Comparison of ENCODE assay signal across 21 cellular contexts in the genomic region with DNA sequence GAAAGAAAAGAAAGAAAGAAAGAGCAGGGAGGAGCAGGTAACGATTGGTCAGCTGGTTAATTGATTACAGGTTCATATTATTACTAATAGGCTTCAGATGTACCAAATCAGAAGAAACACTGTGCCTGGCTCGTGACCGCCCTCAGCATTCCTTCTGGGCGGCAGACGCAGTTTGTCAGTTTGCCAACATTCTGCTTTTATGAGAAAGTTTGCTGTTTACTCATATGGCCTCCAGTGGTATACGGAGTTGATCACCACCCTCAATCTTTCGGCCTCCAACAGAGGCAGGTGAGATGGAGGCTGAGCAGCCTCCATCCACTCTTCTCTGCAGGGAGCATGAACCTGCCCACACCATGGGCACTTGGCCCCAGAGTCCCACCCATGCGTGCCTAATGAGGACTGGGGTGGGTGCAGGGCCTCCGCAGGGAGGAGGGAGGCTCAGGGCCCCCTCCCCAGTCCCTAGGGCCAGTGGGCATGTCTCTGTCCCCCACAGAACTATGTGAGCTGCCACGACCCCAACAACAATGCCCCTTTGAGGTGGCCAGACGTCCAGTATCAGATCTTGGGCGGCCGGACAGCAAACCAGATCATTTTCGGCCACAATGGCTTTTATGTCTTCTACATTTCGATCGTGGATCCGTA. TPM values are rescaled to one million over a fixed set of nuclear protein-coding genes. Genes with fewer than 3 reads are reported as not detected.
A peak's percentile ranks its signal among the peaks of the same experiment; 100 is the strongest.
DNase-seq lines count a peak whose midpoint lies in the region; ATAC-seq and TF ChIP-seq lines count a peak whose summit lies in the region.
"Had no signal": no experiment of that assay in that cellular context is flagged by ENCODE, and none has a peak within 500 bp of the region (broad histone marks: within the 10 kb centered on the region; RNA-seq: fewer than 3 reads in every experiment).

No MANE protein-coding gene starts in this region.

- H3K27me3 ChIP-seq in IMR-90 (ENCODE audit: control insufficient read depth, insufficient read depth, low read length) = no peaks in the 10 kb centered on the region
- H3K27me3 ChIP-seq in brain microvascular endothelial cell (replicated peaks) = no peaks in the 10 kb centered on the region
- no peaks in the 10 kb centered on the region for H3K27me3 ChIP-seq in lower lobe of right lung (ENCODE audit: low read depth)
- H3K27me3 ChIP-seq: heart left ventricle, SJSA1 had no signal

- H3K36me3 ChIP-seq in IMR-90 (ENCODE audit: control insufficient read depth, insufficient read depth, low read length) = no peaks in the 10 kb centered on the region
- H3K36me3 ChIP-seq in brain microvascular endothelial cell (replicated peaks) = no peaks in the 10 kb centered on the region
- no peaks in the 10 kb centered on the region for H3K36me3 ChIP-seq in lower lobe of right lung
- H3K36me3 ChIP-seq: heart left ventricle, SJSA1 had no signal

- no peak overlapping the region for H4K5ac ChIP-seq in IMR-90 (ENCODE audit: low read depth, low read length)

- peaks cover 10% of the 10 kb centered on the region for H3K27me3 Mint-ChIP-seq in stimulated activated naive CD8-positive, alpha-beta T cell treated with anti-CD3 and anti-CD28 coated beads, Interleukin-15, amount 100 ng/mL, for 72 hours
- H3K27me3 Mint-ChIP-seq: central memory CD8-positive, alpha-beta T cell had no signal

- H3K18ac ChIP-seq in IMR-90 (ENCODE audit: low read depth, low read length) = no peak overlapping the region

- CTCF ChIA-PET in IMR-90 (lab: Yijun Ruan, JAX) = no interaction called here

- POLR2A ChIA-PET in IMR-90 (lab: Charles Lee; ENCODE audit: unreplicated experiment) = no interaction called here

- H3K27ac Mint-ChIP-seq in stimulated activated naive CD8-positive, alpha-beta T cell treated with anti-CD3 and anti-CD28 coated beads, Interleukin-15, amount 100 ng/mL, for 72 hours = peak overlapping the region in 1 of 2 donors; percentile 23
- H3K27ac Mint-ChIP-seq: endodermal cell; stimulated activated memory B cell treated with anti-CD40 and anti-IgM and Interleukin-4, amounts not matched to agents 10 μg/mL and 1 μg/mL and 100 μg/mL, for 72 hours had no signal

- H3K27ac ChIP-seq in IMR-90 (ENCODE audit: insufficient read depth, low read length) = no peak overlapping the region
- H3K27ac ChIP-seq in brain microvascular endothelial cell = no peak overlapping the region
- H3K27ac ChIP-seq in lower lobe of right lung = no peak overlapping the region
- H3K27ac ChIP-seq: heart left ventricle, SJSA1 had no signal

- no peak overlapping the region for H3K56ac ChIP-seq in IMR-90 (ENCODE audit: extremely low read depth, insufficient read depth, low read length)

- no peak overlapping the region for H2AK9ac ChIP-seq in IMR-90 (replicated peaks; ENCODE audit: low read depth, low read length, poor library complexity)

- H3K9ac ChIP-seq in IMR-90 (ENCODE audit: low read depth, low read length) = no peak overlapping the region

- TF ChIP-seq POLR2A in IMR-90 (IDR thresholded peaks at IDR 0.05; ENCODE audit: low read depth, low read length) = no peak

- no peak overlapping the region for H2AFZ ChIP-seq in IMR-90 (replicated peaks; ENCODE audit: low read length, poor library complexity)

- intact Hi-C loops in IMR-90 (cut with micrococcal nuclease) (no loop called here), lower lobe of right lung (cut with DNase I) (no loop called here)

- no peak overlapping the region for H2BK20ac ChIP-seq in IMR-90 (ENCODE audit: low read depth, low read length)

- H3K4me3 ChIP-seq in AG10803 (ENCODE audit: low read length) = no peak overlapping the region
- no peak overlapping the region for H3K4me3 ChIP-seq in IMR-90 (ENCODE audit: insufficient read depth, low read depth, low read length)
- H3K4me3 ChIP-seq in brain microvascular endothelial cell (ENCODE audit: low read depth, low read length) = no peak overlapping the region
- H3K4me3 ChIP-seq in lower lobe of right lung = no peak overlapping the region
- H3K4me3 ChIP-seq: heart left ventricle, SJSA1 had no signal

- ATAC-seq in IMR-90 (ENCODE audit: low read depth) (no peak), lower lobe of right lung (no peak)
- ATAC-seq in stimulated activated naive CD8-positive, alpha-beta T cell treated with anti-CD3 and anti-CD28 coated beads, Interleukin-15, amount 100 ng/mL, for 72 hours = no peak
- ATAC-seq: stimulated activated memory B cell treated with anti-CD40 and anti-IgM and Interleukin-4, amounts not matched to agents 10 μg/mL and 1 μg/mL and 100 μg/mL, for 72 hours had no signal

- H3K79me1 ChIP-seq in IMR-90 (ENCODE audit: low read depth in 1 of 2, low read length in 2 of 2) = no peaks in the 10 kb centered on the region

- H2BK15ac ChIP-seq in IMR-90 (ENCODE audit: low read depth, low read length) = no peak overlapping the region

- no peak overlapping the region for H2BK120ac ChIP-seq in IMR-90 (ENCODE audit: low read depth, low read length)

- no TSS peak for BruUV-seq in IMR-90 (replicated peaks; lab: Mats Ljungman, UMichigan)

- no peak overlapping the region for H3K23ac ChIP-seq in IMR-90 (ENCODE audit: low read depth, low read length)

- H3K4me3 Mint-ChIP-seq in stimulated activated naive CD8-positive, alpha-beta T cell treated with anti-CD3 and anti-CD28 coated beads, Interleukin-15, amount 100 ng/mL, for 72 hours = no peak overlapping the region
- H3K4me3 Mint-ChIP-seq: central memory CD8-positive, alpha-beta T cell; endodermal cell; stimulated activated memory B cell treated with anti-CD40 and anti-IgM and Interleukin-4, amounts not matched to agents 10 μg/mL and 1 μg/mL and 100 μg/mL, for 72 hours had no signal

- H4K8ac ChIP-seq in IMR-90 (ENCODE audit: low read depth in 2 of 2, low read length in 2 of 2) = no peak overlapping the region

- no peaks in the 10 kb centered on the region for H3K9me1 ChIP-seq in IMR-90 (ENCODE audit: insufficient read depth, low read length)

- peak; percentile 89 for DNase-seq in AG10803 (ENCODE audit: low read depth)
- DNase-seq in IMR-90 = peak; percentile 51
- peak; percentile 43 for DNase-seq in brain microvascular endothelial cell
- DNase-seq in iris pigment epithelial cell (ENCODE audit: low read depth) = peak; percentile 50
- no peak for DNase-seq in GDM1 (lab: John Stamatoyannopoulos, UW)
- no peak for DNase-seq in lower lobe of right lung
- no peak for DNase-seq in hepatic stellate cell (ENCODE audit: low spot score)
- DNase-seq in stimulated activated naive CD8-positive, alpha-beta T cell treated with anti-CD3 and anti-CD28 coated beads, Interleukin-15, amount 100 ng/mL, for 72 hours = no peak
- DNase-seq: activated naive CD4-positive, alpha-beta T cell treated with anti-CD3 and anti-CD28 coated beads, Interleukin-2, amount 50 U/mL, for 16 hours; endodermal cell; heart left ventricle; Kasumi-1; kidney glomerular epithelial cell; NCI-H1694; NCI-H510A treated with DMSO at 0.1 percent for 48 hours had no signal

- H3K4me2 ChIP-seq in IMR-90 (ENCODE audit: low read depth, low read length) = no peak overlapping the region

- dilution Hi-C loops in IMR-90 (cut with HindIII; ENCODE audit: low sequenced_read_pairs, unreplicated experiment) = no loop called here

- no peak overlapping the region for H2AK5ac ChIP-seq in IMR-90 (ENCODE audit: low read depth, low read length)

- H3K9me3 Mint-ChIP-seq in stimulated activated naive CD8-positive, alpha-beta T cell treated with anti-CD3 and anti-CD28 coated beads, Interleukin-15, amount 100 ng/mL, for 72 hours = no peaks in the 10 kb centered on the region
- H3K9me3 Mint-ChIP-seq: central memory CD8-positive, alpha-beta T cell; endodermal cell; stimulated activated memory B cell treated with anti-CD40 and anti-IgM and Interleukin-4, amounts not matched to agents 10 μg/mL and 1 μg/mL and 100 μg/mL, for 72 hours had no signal

- peaks cover 4% of the 10 kb centered on the region for H3K4me1 ChIP-seq in IMR-90 (ENCODE audit: control insufficient read depth, insufficient read depth, low read length)
- H3K4me1 ChIP-seq in lower lobe of right lung = no peaks in the 10 kb centered on the region
- H3K4me1 ChIP-seq: heart left ventricle, SJSA1 had no signal

- in situ Hi-C loops in IMR-90 (cut with MboI; ENCODE audit: low sequenced_read_pairs) (no loop called here), brain microvascular endothelial cell (cut with HindIII; ENCODE audit: low pct_ligation_motif_present, low sequenced_read_pairs) (no loop called here)

- no peak overlapping the region for H4K91ac ChIP-seq in IMR-90 (ENCODE audit: insufficient read depth, low read depth, low read length)

- TF ChIP-seq CTCF in AG10803 (conservative IDR thresholded peaks at IDR 0.05; ENCODE audit: low read length) (no peak), IMR-90 (conservative IDR thresholded peaks at IDR 0.05; ENCODE audit: low read depth, low read length) (no peak), brain microvascular endothelial cell (IDR thresholded peaks at IDR 0.05; ENCODE audit: low read depth, low read length, missing control alignments) (no peak), lower lobe of right lung (IDR thresholded peaks at IDR 0.05) (no peak)

- H4K20me1 ChIP-seq in IMR-90 (ENCODE audit: insufficient read depth, low read length) = no peaks in the 10 kb centered on the region

- no peak overlapping the region for H3K4ac ChIP-seq in IMR-90 (ENCODE audit: low read depth, low read length)

- H3K14ac ChIP-seq in IMR-90 (replicated peaks; ENCODE audit: low read depth, low read length) = no peak overlapping the region

- no peak for TF ChIP-seq RAD21 in IMR-90 (IDR thresholded peaks at IDR 0.05; ENCODE audit: low read length)

- no peak overlapping the region for H2BK5ac ChIP-seq in IMR-90 (ENCODE audit: low read depth, low read length, poor library complexity, severe bottlenecking)

- H3K9me3 ChIP-seq in IMR-90 (ENCODE audit: control insufficient read depth, insufficient read depth, low read length) (no peaks in the 10 kb centered on the region), lower lobe of right lung (no peaks in the 10 kb centered on the region)
- H3K9me3 ChIP-seq: heart left ventricle, SJSA1 had no signal

- peaks cover 4% of the 10 kb centered on the region for H3K4me1 Mint-ChIP-seq in stimulated activated naive CD8-positive, alpha-beta T cell treated with anti-CD3 and anti-CD28 coated beads, Interleukin-15, amount 100 ng/mL, for 72 hours
- H3K4me1 Mint-ChIP-seq: central memory CD8-positive, alpha-beta T cell; endodermal cell; stimulated activated memory B cell treated with anti-CD40 and anti-IgM and Interleukin-4, amounts not matched to agents 10 μg/mL and 1 μg/mL and 100 μg/mL, for 72 hours had no signal

- 70% methylated on average over 6 of the region's 17 CpGs; no CpG with 5 or more reads in 1 of the 2 experiments for WGBS in IMR-90 (ENCODE audit: extremely low coverage in 2 of 2, insufficient read length in 1 of 2), 2 experiments

RNA-seq across cellular contexts. Expression of gene PRR22, which starts 8.8 kb away (rescaled TPM):
- total RNA-seq in IMR-90 (2012; rRNA removed) (0.28 TPM in 1 of 2 replicates, not detected in the other), lower lobe of right lung (2.7 TPM)
- 0.92 and 1.6 TPM in 2 replicates for polyA plus RNA-seq in IMR-90 (2012; rRNA removed)
- polyA plus RNA-seq in IMR-90 (2012; cell fraction: cytosol; rRNA removed) = 0.21 and 0.41 TPM in 2 replicates
- 4.7 and 15.1 TPM in 2 replicates for polyA plus RNA-seq in IMR-90 (2012; cell fraction: nucleus; rRNA removed; ENCODE audit: low replicate concordance)
- total RNA-seq: skeletal muscle tissue had no signal

RNA-seq across cellular contexts. Expression of gene DUS3L, which starts 15.2 kb away (rescaled TPM):
- 12.4 and 14.2 TPM in 2 replicates for total RNA-seq in IMR-90 (2012; rRNA removed)
- polyA plus RNA-seq in IMR-90 (2012; rRNA removed) = 21.3 and 25.6 TPM in 2 replicates
- 18.7 and 45.2 TPM in 2 replicates for polyA plus RNA-seq in IMR-90 (2012; cell fraction: cytosol; rRNA removed)
- 102 and 228 TPM in 2 replicates for polyA plus RNA-seq in IMR-90 (2012; cell fraction: nucleus; rRNA removed; ENCODE audit: low replicate concordance)
- total RNA-seq in lower lobe of right lung = 24.3 TPM

RNA-seq across cellular contexts. Expression of gene NRTN, which starts 29.1 kb away (rescaled TPM):
- 0.18 TPM in 1 of 2 replicates, not detected in the other for total RNA-seq in IMR-90 (2012; rRNA removed)
- 0.17 and 0.37 TPM in 2 replicates for polyA plus RNA-seq in IMR-90 (2012; rRNA removed)
- 0.51 and 0.63 TPM in 2 replicates for polyA plus RNA-seq in IMR-90 (2012; cell fraction: cytosol; rRNA removed)
- 0.11 and 0.35 TPM in 2 replicates for polyA plus RNA-seq in IMR-90 (2012; cell fraction: nucleus; rRNA removed; ENCODE audit: low replicate concordance)
- total RNA-seq in lower lobe of right lung = 2.7 TPM
- total RNA-seq: skeletal muscle tissue had no signal

RNA-seq across cellular contexts. Expression of gene CATSPERD, which starts 55.4 kb away (rescaled TPM):
- total RNA-seq in IMR-90 (2012; rRNA removed) (not detected in 2 replicates), lower lobe of right lung (6.4 TPM)
- not detected in 2 replicates for polyA plus RNA-seq in IMR-90 (2012; rRNA removed)
- not detected in 2 replicates for polyA plus RNA-seq in IMR-90 (2012; cell fraction: cytosol; rRNA removed)
- polyA plus RNA-seq in IMR-90 (2012; cell fraction: nucleus; rRNA removed; ENCODE audit: low replicate concordance) = not detected in 2 replicates
- total RNA-seq: endodermal cell, heart left ventricle, SJSA1, skeletal muscle tissue, ureter had no signal
- polyA plus RNA-seq: AG04450, heart left ventricle had no signal

RNA-seq across cellular contexts. Expression of gene LONP1, which starts 55.8 kb away (rescaled TPM):
- total RNA-seq in IMR-90 (2012; rRNA removed) (64.2 and 70.3 TPM in 2 replicates), lower lobe of right lung (65.3 TPM)
- 90.9 and 93.2 TPM in 2 replicates for polyA plus RNA-seq in IMR-90 (2012; rRNA removed)
- 75.7 and 144 TPM in 2 replicates for polyA plus RNA-seq in IMR-90 (2012; cell fraction: cytosol; rRNA removed)
- polyA plus RNA-seq in IMR-90 (2012; cell fraction: nucleus; rRNA removed; ENCODE audit: low replicate concordance) = 158 and 371 TPM in 2 replicates

Comparison
In these comparisons a context has a peak if more than half of its experiments do, and no peak if none do; other contexts are left out.
1. DNase-seq: peak in AG10803 (single experiment), IMR-90 (single experiment), brain microvascular endothelial cell (single experiment) and iris pigment epithelial cell (single experiment); none in GDM1 (single experiment), lower lobe of right lung (single experiment), hepatic stellate cell (single experiment) and stimulated activated naive CD8-positive, alpha-beta T cell treated with anti-CD3 and anti-CD28 coated beads, Interleukin-15, amount 100 ng/mL, for 72 hours (0 of 2).